ENCODE assay signal across 35 cellular contexts in genomic region chr12:23729354-23729753, GRCh38.
A peak's percentile ranks its signal among the peaks of the same experiment; 100 is the strongest.
DNase-seq lines count a peak whose midpoint lies in the region; ATAC-seq, FAIRE-seq and TF ChIP-seq lines count a peak whose summit lies in the region.
"Had no signal": no experiment of that assay in that cellular context is flagged by ENCODE, and none has a peak within 500 bp of the region (broad histone marks: within the 10 kb centered on the region; RNA-seq: fewer than 3 reads in every experiment).

No MANE protein-coding gene starts in this region.

- FAIRE-seq in urothelium cell line (lab: Jason Lieb, UNC) = no peak
- FAIRE-seq: endometrium, HTR-8/SVneo, keratinocyte had no signal

- peak; percentile 47 for DNase-seq in M059J (ENCODE audit: low read depth)
- DNase-seq in choroid plexus epithelial cell (ENCODE audit: low read depth) = peak; percentile 11
- DNase-seq in glomerular visceral epithelial cell (ENCODE audit: extremely low spot score) = peak; percentile 17
- peak; percentile 3 for DNase-seq in urothelium cell line (ENCODE audit: low spot score)
- DNase-seq in GOT3 (lab: John Stamatoyannopoulos, UW) = no peak
- DNase-seq: activated CD4-positive, alpha-beta T cell treated with anti-CD3 and anti-CD28 coated beads, Interleukin-2, amount 50 U/mL, for 48 hours; activated CD4-positive, CD25-positive, alpha-beta regulatory T cell treated with anti-CD3 and anti-CD28 coated beads, Interleukin-2, amount 50 U/mL, for 72 hours; activated naive CD4-positive, alpha-beta T cell; activated naive CD8-positive, alpha-beta T cell treated with anti-CD3 and anti-CD28 coated beads, Interleukin-2, amount 50 U/mL, for 24 hours; body of pancreas; C1 segment of cervical spinal cord; Calu3; cerebellar nuclear complex; DMS79 treated with DMSO at 0.1 percent for 48 hours; GF-D8; KG1; midbrain; MM.1S; naive B cell; NCI-H1105 treated with DMSO at 0.1 percent for 48 hours; NCI-H187 treated with DMSO at 0.1 percent for 48 hours; NCI-H2171 treated with DMSO at 0.1 percent for 48 hours; NCI-H526; NK-92 treated with Interleukin-12 subunit alpha and Interleukin-12 subunit beta, amount 100 ng/mL, for 24 hours; sigmoid colon; stimulated activated CD4-positive, alpha-beta T cell treated with anti-CD3 and anti-CD28 coated beads, Interleukin-15, amount 100 ng/mL, for 24 hours; substantia nigra; T-helper 2 cell had no signal

- no peak for TF ChIP-seq CTCF in choroid plexus epithelial cell (conservative IDR thresholded peaks at IDR 0.05; ENCODE audit: low read depth, low read length)

- H3K4me3 ChIP-seq in choroid plexus epithelial cell (ENCODE audit: low read depth, low read length) = no peak overlapping the region
- H3K4me3 ChIP-seq: body of pancreas, sigmoid colon, SK-N-MC had no signal

- no peak for ATAC-seq in GM18498 (IDR thresholded peaks at IDR 0.05; ENCODE audit: unreplicated experiment)
- no peak for ATAC-seq in HG03432 (IDR thresholded peaks at IDR 0.05; ENCODE audit: unreplicated experiment)
- ATAC-seq: activated naive CD8-positive, alpha-beta T cell treated with anti-CD3 and anti-CD28 coated beads, Interleukin-2, amount 50 U/mL, for 24 hours; body of pancreas; stimulated activated effector memory CD8-positive, alpha-beta T cell treated with anti-CD3 and anti-CD28 coated beads, Interleukin-12 subunit alpha, Interleukin-12 subunit beta, amount 100 ng/mL, for 72 hours had no signal
